ENCODE assay signal across 8 cellular contexts in genomic region chr10:24947304-24948097, GRCh38. TPM values are rescaled to one million over a fixed set of nuclear protein-coding genes. Genes with fewer than 3 reads are reported as not detected.
DNase-seq lines count a peak whose midpoint lies in the region; ATAC-seq and TF ChIP-seq lines count a peak whose summit lies in the region.

No MANE protein-coding gene starts in this region.

- H3K4me3 ChIP-seq in CD4-positive, CD25-positive, alpha-beta regulatory T cell (ENCODE audit: low read depth, low read length), result no peak overlapping the region
- H3K4me3 ChIP-seq in HAP-1, result no peak overlapping the region

- POLR2A ChIA-PET in RWPE1 (lab: Yijun Ruan, JAX; ENCODE audit: low non-redundant PET), result no interaction called here

- no peak overlapping the region for H3K4me3 Mint-ChIP-seq in CD4-positive, CD25-positive, alpha-beta regulatory T cell
- no peak overlapping the region for H3K4me3 Mint-ChIP-seq in CD14-positive monocyte

- intact Hi-C loops in left ventricle myocardium superior (cut with micrococcal nuclease) (no loop called here), CD14-positive monocyte (cut with micrococcal nuclease) (no loop called here)

- no peak for DNase-seq in CD4-positive, CD25-positive, alpha-beta regulatory T cell
- DNase-seq in RWPE1 (ENCODE audit: low spot score) (peak; percentile 13), left ventricle myocardium superior (no peak), DMS79 treated with DMSO at 0.1 percent for 48 hours (lab: John Stamatoyannopoulos, UW) (no peak), HAP-1 (ENCODE audit: low spot score in 2 of 2) (no peak), CD14-positive monocyte (ENCODE audit: low spot score) (no peak)
- no peak for DNase-seq in stimulated activated CD4-positive, alpha-beta T cell treated with anti-CD3 and anti-CD28 coated beads, Interleukin-12 subunit alpha, Interleukin-12 subunit beta, amount 100 ng/mL, for 4 hours

- no peaks in the 10 kb centered on the region for H3K9me3 ChIP-seq in CD4-positive, CD25-positive, alpha-beta regulatory T cell (ENCODE audit: control insufficient read depth in 2 of 2, low read length in 2 of 2)
- H3K9me3 ChIP-seq in HAP-1, result no peaks in the 10 kb centered on the region

- H3K27me3 Mint-ChIP-seq in CD4-positive, CD25-positive, alpha-beta regulatory T cell, result peaks cover 7% of the 10 kb centered on the region
- H3K27me3 Mint-ChIP-seq in CD14-positive monocyte (ENCODE audit: low read depth in 3 of 3), result peaks cover 3 to 20% (median 10%) of the 10 kb centered on the region in 3 donors

- no peaks in the 10 kb centered on the region for H3K36me3 ChIP-seq in CD4-positive, CD25-positive, alpha-beta regulatory T cell (ENCODE audit: control insufficient read depth, insufficient read depth, low read length)
- no peaks in the 10 kb centered on the region for H3K36me3 ChIP-seq in HAP-1 (replicated peaks)

- H3K9me3 Mint-ChIP-seq in CD4-positive, CD25-positive, alpha-beta regulatory T cell, result peaks cover 0 to 2% (median 0%) of the 10 kb centered on the region in 7 donors
- peaks cover 0 to 2% (median 0%) of the 10 kb centered on the region in 7 donors for H3K9me3 Mint-ChIP-seq in CD14-positive monocyte

- peaks cover 14% of the 10 kb centered on the region for H3K4me1 ChIP-seq in CD4-positive, CD25-positive, alpha-beta regulatory T cell (ENCODE audit: control insufficient read depth, insufficient read depth, low read length, poor library complexity, severe bottlenecking)
- peaks cover 16% of the 10 kb centered on the region for H3K4me1 ChIP-seq in HAP-1

- no peaks in the 10 kb centered on the region for H3K27me3 ChIP-seq in CD4-positive, CD25-positive, alpha-beta regulatory T cell (ENCODE audit: control insufficient read depth, insufficient read depth, low read length)
- H3K27me3 ChIP-seq in HAP-1 (ENCODE audit: low read depth), result no peaks in the 10 kb centered on the region

- ATAC-seq in CD4-positive, CD25-positive, alpha-beta regulatory T cell (ENCODE audit: low read depth in 2 of 2), result no peak
- ATAC-seq in GM21529 (IDR thresholded peaks at IDR 0.05; ENCODE audit: unreplicated experiment), result peak; percentile 70
- peak; percentile 78 for ATAC-seq in left ventricle myocardium superior

- CTCF ChIA-PET in RWPE1 (lab: Yijun Ruan, JAX), result interaction anchor here (1.1 kb wide), 1 partner anchor 36 kb away, joined by 3 read pairs; no protein-coding TSS in a partner anchor

- TF ChIP-seq CTCF in RWPE1 (conservative IDR thresholded peaks at IDR 0.05; ENCODE audit: low read depth) (no peak), CD14-positive monocyte (IDR thresholded peaks at IDR 0.05) (no peak)

- peak overlapping the region; percentile 21 for H3K27ac ChIP-seq in CD4-positive, CD25-positive, alpha-beta regulatory T cell (ENCODE audit: insufficient read depth, low read length, poor library complexity, severe bottlenecking)
- H3K27ac ChIP-seq in RWPE1, result no peak overlapping the region

- H3K36me3 Mint-ChIP-seq in CD4-positive, CD25-positive, alpha-beta regulatory T cell, result no peaks in the 10 kb centered on the region
- no peaks in the 10 kb centered on the region for H3K36me3 Mint-ChIP-seq in CD14-positive monocyte

- H3K4me1 Mint-ChIP-seq in CD4-positive, CD25-positive, alpha-beta regulatory T cell, result peaks cover 7 to 26% (median 12%) of the 10 kb centered on the region in 4 donors
- peaks cover 7% of the 10 kb centered on the region for H3K4me1 Mint-ChIP-seq in CD14-positive monocyte

- H3K27ac Mint-ChIP-seq in CD4-positive, CD25-positive, alpha-beta regulatory T cell, result peak overlapping the region in 1 of 3 donors; percentile 0
- no peak overlapping the region for H3K27ac Mint-ChIP-seq in CD14-positive monocyte

- in situ Hi-C loops in HAP-1 (cut with MboI; ENCODE audit: low sequenced_read_pairs), result no loop called here

RNA-seq across cellular contexts. Expression of gene PRTFDC1, which starts 4.9 kb away (rescaled TPM):
- total RNA-seq in CD4-positive, CD25-positive, alpha-beta regulatory T cell, result 1.6 TPM
- polyA plus RNA-seq in CD4-positive, CD25-positive, alpha-beta regulatory T cell, result 1 to 10 TPM in 1 of 4 donors, under 1 TPM in 1, not detected in 2; 0.37 to 1.3 TPM
- total RNA-seq in left ventricle myocardium superior, result 9.1 TPM
- polyA plus RNA-seq in CD14-positive monocyte, result not detected

Comparison
In these comparisons a context has a peak if more than half of its experiments do, and no peak if none do; other contexts are left out.
1. ATAC-seq: peak in GM21529 (single experiment) and left ventricle myocardium superior (single experiment); none in CD4-positive, CD25-positive, alpha-beta regulatory T cell (0 of 2).